8 cellular contexts compared by ENCODE assay signal in genomic region chr2:86580560-86580959, GRCh38.
"Had no signal": no experiment of that assay in that cellular context is flagged by ENCODE, and none has a peak within 500 bp of the region (broad histone marks: within the 10 kb centered on the region; RNA-seq: fewer than 3 reads in every experiment).

No MANE protein-coding gene starts in this region.

- H3K4me3 ChIP-seq: GM23338 had no signal

- ATAC-seq: GM23338, HepG2 had no signal

- H3K27ac ChIP-seq: HL-60 had no signal

- H2AFZ ChIP-seq: GM23338 had no signal

- H3K4me2 ChIP-seq: GM23338 had no signal

- DNase-seq: H9, HCEC 1CT, KG1 had no signal

- FAIRE-seq: H1, H54, HepG2 had no signal
